1 cellular context compared by ENCODE assay signal in the genomic region with DNA sequence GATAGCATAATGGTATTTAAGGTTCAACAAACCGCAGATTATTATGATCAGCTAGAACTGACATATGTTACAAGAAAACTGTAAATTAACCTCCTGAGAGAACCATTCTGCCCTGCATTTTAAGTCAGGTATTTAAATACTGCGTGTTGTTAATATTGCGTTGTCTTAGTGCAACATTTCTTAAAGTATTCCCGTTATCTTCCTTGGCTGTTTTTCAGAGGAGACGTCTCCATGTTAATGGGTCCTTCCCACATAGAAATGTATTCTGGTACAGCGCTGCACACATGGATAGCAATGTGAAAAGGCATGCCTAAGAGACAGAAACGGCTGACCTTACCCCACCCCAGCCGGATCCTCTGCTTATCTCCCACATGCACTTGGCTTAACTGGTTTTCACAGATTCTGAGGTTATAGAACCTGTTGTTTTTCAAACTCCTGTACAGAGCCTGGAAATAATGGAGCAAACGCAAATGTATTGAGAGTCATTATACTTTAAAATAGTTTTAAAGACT.
TF ChIP-seq lines count a peak whose summit lies in the region.

No MANE protein-coding gene starts in this region.

TF ChIP-seq in K562, 482 proteins besides CTCF, POLR2A, EP300 and RAD21 (continued from another document and continues in another):
- TF ChIP-seq ZKSCAN1 (IDR thresholded peaks at IDR 0.05; ENCODE audit: low read depth, low read length) (peak; percentile 62; the same call in 1 of the 2 replicates), ZBTB17 (CRISPR knock-in tag; IDR thresholded peaks at IDR 0.05) (no peak), SRSF9 (IDR thresholded peaks at IDR 0.05; ENCODE audit: borderline replicate concordance, low read depth, low read length) (no peak), ZBTB2 (IDR thresholded peaks at IDR 0.05) (peak; percentile 58; the same call in 1 of the 2 replicates), HDAC6 (IDR thresholded peaks at IDR 0.05; ENCODE audit: low read depth, low read length) (no peak), KDM1A (IDR thresholded peaks at IDR 0.05) (peak; percentile 99), ZNF197 (CRISPR knock-in tag; IDR thresholded peaks at IDR 0.05; ENCODE audit: low read depth) (no peak), RB1 (IDR thresholded peaks at IDR 0.05; ENCODE audit: low read depth) (0 out of 2 replicates have a peak, but pooled peaks have one; percentile 18), ZNF507 (tag; conservative IDR thresholded peaks at IDR 0.05) (no peak), FOXO4 (CRISPR knock-in tag; IDR thresholded peaks at IDR 0.05) (no peak), SMC3 (conservative IDR thresholded peaks at IDR 0.05; ENCODE audit: insufficient read depth, low read depth, low read length) (no peak), ELK3 (CRISPR knock-in tag; IDR thresholded peaks at IDR 0.05) (no peak), ZKSCAN3 (CRISPR knock-in tag; IDR thresholded peaks at IDR 0.05) (no peak), ZC3H8 (IDR thresholded peaks at IDR 0.05) (no peak), SMAD2 (IDR thresholded peaks at IDR 0.05; ENCODE audit: low read depth, low read length) (no peak), XRCC4 (IDR thresholded peaks at IDR 0.05; ENCODE audit: extremely low read depth, insufficient read depth, insufficient read length) (no peak), ARNT (IDR thresholded peaks at IDR 0.05) (peak; percentile 82 to 95), ZNF586 (CRISPR knock-in tag; conservative IDR thresholded peaks at IDR 0.05) (no peak), NCOA6 (IDR thresholded peaks at IDR 0.05) (peak; percentile 47; the same call in 1 of the 2 replicates), ZNF174 (CRISPR knock-in tag; IDR thresholded peaks at IDR 0.05) (no peak), JUNB (CRISPR knock-in tag; conservative IDR thresholded peaks at IDR 0.05) (no peak), TCF7L2 (IDR thresholded peaks at IDR 0.05; ENCODE audit: low read depth, low read length) (0 out of 2 replicates have a peak, but pooled peaks have one; percentile 15), ESRRB (CRISPR knock-in tag; IDR thresholded peaks at IDR 0.05; ENCODE audit: borderline replicate concordance) (no peak), CHD1 (IDR thresholded peaks at IDR 0.05; ENCODE audit: low read length) (no peak), RREB1 (CRISPR knock-in tag; IDR thresholded peaks at IDR 0.05) (no peak), EGR1 (conservative IDR thresholded peaks at IDR 0.05) (no peak; the same call in 1 of the 2 replicates), ASH1L (IDR thresholded peaks at IDR 0.05; ENCODE audit: borderline replicate concordance, low read depth, partially characterized antibody) (no peak), GTF2E2 (tag; IDR thresholded peaks at IDR 0.05) (no peak), ZNF780A (CRISPR knock-in tag; IDR thresholded peaks at IDR 0.05) (no peak), ATF4 (CRISPR knock-in tag; IDR thresholded peaks at IDR 0.05) (no peak), ZBTB26 (CRISPR knock-in tag; IDR thresholded peaks at IDR 0.05) (no peak), SNAPC5 (CRISPR knock-in tag; IDR thresholded peaks at IDR 0.05) (no peak), NONO (IDR thresholded peaks at IDR 0.05; ENCODE audit: low read depth in 2 of 2, low read length in 1 of 2) (no peak; a peak in 2 of 4 replicates), SIX5 (IDR thresholded peaks at IDR 0.05; ENCODE audit: borderline replicate concordance in 1 of 2, insufficient read depth in 1 of 2, low read depth in 1 of 2, low read length in 2 of 2) (no peak), DPF2 (IDR thresholded peaks at IDR 0.05) (peak; percentile 99)
- TF ChIP-seq, protein P1, sequence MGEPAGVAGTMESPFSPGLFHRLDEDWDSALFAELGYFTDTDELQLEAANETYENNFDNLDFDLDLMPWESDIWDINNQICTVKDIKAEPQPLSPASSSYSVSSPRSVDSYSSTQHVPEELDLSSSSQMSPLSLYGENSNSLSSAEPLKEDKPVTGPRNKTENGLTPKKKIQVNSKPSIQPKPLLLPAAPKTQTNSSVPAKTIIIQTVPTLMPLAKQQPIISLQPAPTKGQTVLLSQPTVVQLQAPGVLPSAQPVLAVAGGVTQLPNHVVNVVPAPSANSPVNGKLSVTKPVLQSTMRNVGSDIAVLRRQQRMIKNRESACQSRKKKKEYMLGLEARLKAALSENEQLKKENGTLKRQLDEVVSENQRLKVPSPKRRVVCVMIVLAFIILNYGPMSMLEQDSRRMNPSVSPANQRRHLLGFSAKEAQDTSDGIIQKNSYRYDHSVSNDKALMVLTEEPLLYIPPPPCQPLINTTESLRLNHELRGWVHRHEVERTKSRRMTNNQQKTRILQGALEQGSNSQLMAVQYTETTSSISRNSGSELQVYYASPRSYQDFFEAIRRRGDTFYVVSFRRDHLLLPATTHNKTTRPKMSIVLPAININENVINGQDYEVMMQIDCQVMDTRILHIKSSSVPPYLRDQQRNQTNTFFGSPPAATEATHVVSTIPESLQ (CRISPR knock-in tag; IDR thresholded peaks at IDR 0.05) = peak; percentile 78; the same call in 1 of the 2 replicates
- TF ChIP-seq, protein P2, sequence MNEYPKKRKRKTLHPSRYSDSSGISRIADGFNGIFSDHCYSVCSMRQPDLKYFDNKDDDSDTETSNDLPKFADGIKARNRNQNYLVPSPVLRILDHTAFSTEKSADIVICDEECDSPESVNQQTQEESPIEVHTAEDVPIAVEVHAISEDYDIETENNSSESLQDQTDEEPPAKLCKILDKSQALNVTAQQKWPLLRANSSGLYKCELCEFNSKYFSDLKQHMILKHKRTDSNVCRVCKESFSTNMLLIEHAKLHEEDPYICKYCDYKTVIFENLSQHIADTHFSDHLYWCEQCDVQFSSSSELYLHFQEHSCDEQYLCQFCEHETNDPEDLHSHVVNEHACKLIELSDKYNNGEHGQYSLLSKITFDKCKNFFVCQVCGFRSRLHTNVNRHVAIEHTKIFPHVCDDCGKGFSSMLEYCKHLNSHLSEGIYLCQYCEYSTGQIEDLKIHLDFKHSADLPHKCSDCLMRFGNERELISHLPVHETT (CRISPR knock-in tag; conservative IDR thresholded peaks at IDR 0.05 in 1 of 2, IDR thresholded peaks at IDR 0.05 in 1 of 2) = no peak
- TF ChIP-seq, protein P3, sequence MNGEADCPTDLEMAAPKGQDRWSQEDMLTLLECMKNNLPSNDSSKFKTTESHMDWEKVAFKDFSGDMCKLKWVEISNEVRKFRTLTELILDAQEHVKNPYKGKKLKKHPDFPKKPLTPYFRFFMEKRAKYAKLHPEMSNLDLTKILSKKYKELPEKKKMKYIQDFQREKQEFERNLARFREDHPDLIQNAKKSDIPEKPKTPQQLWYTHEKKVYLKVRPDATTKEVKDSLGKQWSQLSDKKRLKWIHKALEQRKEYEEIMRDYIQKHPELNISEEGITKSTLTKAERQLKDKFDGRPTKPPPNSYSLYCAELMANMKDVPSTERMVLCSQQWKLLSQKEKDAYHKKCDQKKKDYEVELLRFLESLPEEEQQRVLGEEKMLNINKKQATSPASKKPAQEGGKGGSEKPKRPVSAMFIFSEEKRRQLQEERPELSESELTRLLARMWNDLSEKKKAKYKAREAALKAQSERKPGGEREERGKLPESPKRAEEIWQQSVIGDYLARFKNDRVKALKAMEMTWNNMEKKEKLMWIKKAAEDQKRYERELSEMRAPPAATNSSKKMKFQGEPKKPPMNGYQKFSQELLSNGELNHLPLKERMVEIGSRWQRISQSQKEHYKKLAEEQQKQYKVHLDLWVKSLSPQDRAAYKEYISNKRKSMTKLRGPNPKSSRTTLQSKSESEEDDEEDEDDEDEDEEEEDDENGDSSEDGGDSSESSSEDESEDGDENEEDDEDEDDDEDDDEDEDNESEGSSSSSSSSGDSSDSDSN (IDR thresholded peaks at IDR 0.05; ENCODE audit: borderline replicate concordance in 1 of 2, low read depth in 2 of 2, low read length in 2 of 2) = peak in 1 of 2 experiments; percentile 47; a peak in 1 of 4 replicates
- TF ChIP-seq, protein P4, sequence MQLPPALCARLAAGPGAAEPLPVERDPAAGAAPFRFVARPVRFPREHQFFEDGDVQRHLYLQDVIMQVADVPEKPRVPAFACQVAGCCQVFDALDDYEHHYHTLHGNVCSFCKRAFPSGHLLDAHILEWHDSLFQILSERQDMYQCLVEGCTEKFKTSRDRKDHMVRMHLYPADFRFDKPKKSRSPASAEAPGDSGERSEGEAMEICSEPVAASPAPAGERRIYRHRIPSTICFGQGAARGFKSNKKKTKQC (CRISPR knock-in tag; IDR thresholded peaks at IDR 0.05) = no peak
